ENCODE assay signal across 8 cellular contexts in genomic region chr6:167968091-167968490, GRCh38.
DNase-seq lines count a peak whose midpoint lies in the region; ATAC-seq and TF ChIP-seq lines count a peak whose summit lies in the region.

No MANE protein-coding gene starts in this region.

- no peak for ATAC-seq in stimulated activated naive CD8-positive, alpha-beta T cell treated with anti-CD3 and anti-CD28 coated beads, Interleukin-15, Interleukin-2, amounts not matched to agents 100 U/mL and 50 U/mL, for 24 hours
- ATAC-seq in HG03354 (IDR thresholded peaks at IDR 0.05; ENCODE audit: poor library complexity, severe bottlenecking, unreplicated experiment) (no peak), GM19395 (IDR thresholded peaks at IDR 0.05; ENCODE audit: unreplicated experiment) (no peak)

- peak; percentile 65 for TF ChIP-seq CTCF in epithelial cell of esophagus (IDR thresholded peaks at IDR 0.05; ENCODE audit: insufficient read depth, low read depth, low read length, missing control alignments)

- H3K4me3 ChIP-seq in epithelial cell of esophagus (ENCODE audit: low read length) = no peak overlapping the region

- peak; percentile 22 for DNase-seq in activated naive CD4-positive, alpha-beta T cell treated with Interleukin-2 at 50 U/mL for 16 hours
- no peak for DNase-seq in activated naive CD4-positive, alpha-beta T cell treated with anti-CD3 and anti-CD28 coated beads, Interleukin-2, amount 50 U/mL, for 16 hours
- DNase-seq in OCI-M1 (lab: John Stamatoyannopoulos, UW) (peak; percentile 6), epithelial cell of esophagus (ENCODE audit: low read depth) (peak; percentile 54)
- DNase-seq in stimulated activated naive CD8-positive, alpha-beta T cell treated with anti-CD3 and anti-CD28 coated beads, Interleukin-15, Interleukin-2, amounts not matched to agents 100 U/mL and 50 U/mL, for 24 hours = peak; percentile 31
- DNase-seq in effector CD8-positive, alpha-beta T cell (lab: John Stamatoyannopoulos, UW) = no peak

Comparison
In these comparisons a context has a peak if more than half of its experiments do, and no peak if none do; other contexts are left out.
1. DNase-seq: peak in activated naive CD4-positive, alpha-beta T cell treated with Interleukin-2 at 50 U/mL for 16 hours (single experiment), OCI-M1 (single experiment), epithelial cell of esophagus (single experiment) and stimulated activated naive CD8-positive, alpha-beta T cell treated with anti-CD3 and anti-CD28 coated beads, Interleukin-15, Interleukin-2, amounts not matched to agents 100 U/mL and 50 U/mL, for 24 hours (single experiment); none in activated naive CD4-positive, alpha-beta T cell treated with anti-CD3 and anti-CD28 coated beads, Interleukin-2, amount 50 U/mL, for 16 hours (single experiment) and effector CD8-positive, alpha-beta T cell (single experiment).